28 cellular contexts compared by ENCODE assay signal in genomic region chr1:1314678-1315335, GRCh38. TPM values are rescaled to one million over a fixed set of nuclear protein-coding genes. Genes with fewer than 3 reads are reported as not detected.
DNase-seq lines count a peak whose midpoint lies in the region; ATAC-seq, FAIRE-seq and TF ChIP-seq lines count a peak whose summit lies in the region.
"Had no signal": no experiment of that assay in that cellular context is flagged by ENCODE, and none has a peak within 500 bp of the region (broad histone marks: within the 10 kb centered on the region; RNA-seq: fewer than 3 reads in every experiment).

No MANE protein-coding gene starts in this region.

- no peak for ATAC-seq in K562
- no peak for ATAC-seq in HG03139 (IDR thresholded peaks at IDR 0.05; ENCODE audit: unreplicated experiment)
- ATAC-seq: activated T-cell treated with anti-CD3 and anti-CD28 coated beads, Interleukin-2, amount 50 U/mL, for 72 hours; body of pancreas; foreskin keratinocyte; lower lobe of right lung; naive thymus-derived CD8-positive, alpha-beta T cell; psoas muscle had no signal

- peaks cover 11% of the 10 kb centered on the region for H3K4me1 ChIP-seq in HUES64 (ENCODE audit: insufficient read depth, low read length)
- H3K4me1 ChIP-seq in K562 (replicated peaks in 1 of 2; ENCODE audit: control insufficient read depth in 2 of 2, insufficient read depth in 2 of 2, low read length in 2 of 2), result peaks cover 31 to 88% of the 10 kb centered on the region in 2 experiments
- peaks cover 18% of the 10 kb centered on the region for H3K4me1 ChIP-seq in SJCRH30

- H3K4me3 Mint-ChIP-seq in nephron progenitor cell, result no peak overlapping the region
- no peak overlapping the region for H3K4me3 Mint-ChIP-seq in Calu3 (ENCODE audit: low read depth, unreplicated experiment)
- H3K4me3 Mint-ChIP-seq: activated T-cell treated with anti-CD3 and anti-CD28 coated beads, Interleukin-2, amount 50 U/mL, for 72 hours; CD8-positive, alpha-beta memory T cell; naive thymus-derived CD8-positive, alpha-beta T cell; type B pancreatic cell had no signal

- in situ Hi-C loops in K562 (cut with MboI), result no loop called here

- H3K9me3 ChIP-seq in HUES64 (ENCODE audit: insufficient read depth, low read depth, low read length), result no peaks in the 10 kb centered on the region
- no peaks in the 10 kb centered on the region for H3K9me3 ChIP-seq in K562 (replicated peaks; ENCODE audit: control insufficient read depth, insufficient read depth, low read depth, low read length)
- H3K9me3 ChIP-seq in SJCRH30 (replicated peaks), result no peaks in the 10 kb centered on the region
- H3K9me3 ChIP-seq: adrenal gland, body of pancreas, esophagus squamous epithelium, lower lobe of right lung, psoas muscle had no signal

- H3K9me1 ChIP-seq in K562 (ENCODE audit: control insufficient read depth, insufficient read depth, low read length), result peaks cover 6% of the 10 kb centered on the region

- H3K27ac ChIP-seq in HUES64 (ENCODE audit: low read depth, low read length) (peak overlapping the region; percentile 86), K562 (ENCODE audit: extremely low read depth, low read depth, low read length) (peak overlapping the region; percentile 64), SJCRH30 (no peak overlapping the region)
- H3K27ac ChIP-seq: adrenal gland, body of pancreas, foreskin keratinocyte, lower lobe of right lung, psoas muscle had no signal

- POLR2A ChIA-PET in K562 (lab: Yijun Ruan, JAX), result interaction anchor here (0.6 to 1.4 kb wide), 6 partner anchors 9 to 217 kb away, joined by 3 to 7 read pairs (median 3); no protein-coding TSS in a partner anchor

- TF ChIP-seq CTCF in K562 (IDR thresholded peaks at IDR 0.05 in 2 of 3, conservative IDR thresholded peaks at IDR 0.05 in 1 of 3; ENCODE audit: insufficient read depth in 2 of 3, low read depth in 1 of 3, low read length in 3 of 3) (no peak), nephron progenitor cell (IDR thresholded peaks at IDR 0.05) (no peak), Calu3 (IDR thresholded peaks at IDR 0.05; ENCODE audit: unreplicated experiment) (no peak)

- peaks cover 22% of the 10 kb centered on the region for H4K20me1 ChIP-seq in K562 (replicated peaks; ENCODE audit: control insufficient read depth, insufficient read depth, low read length)

- H3K36me3 Mint-ChIP-seq in nephron progenitor cell (ENCODE audit: low read depth), result peaks cover 26% of the 10 kb centered on the region
- peaks cover 79% of the 10 kb centered on the region for H3K36me3 Mint-ChIP-seq in Calu3 (ENCODE audit: insufficient read depth, unreplicated experiment)

- 95% methylated on average over 23 of the region's 23 CpGs for WGBS in HUES64
- WGBS in K562 (ENCODE audit: insufficient coverage, low coverage, missing lambda C conversion rate), result 91% methylated on average over 20 of the region's 23 CpGs

- TF ChIP-seq EP300 in K562 (IDR thresholded peaks at IDR 0.05; ENCODE audit: low read length), result no peak

- H3K9ac ChIP-seq in HUES64 (ENCODE audit: low read depth, low read length) (peak overlapping the region; percentile 73), K562 (ENCODE audit: insufficient read depth in 1 of 2, low read depth in 2 of 2, low read length in 2 of 2) (peak overlapping the region; percentile 13 to 84; a peak in 2 of 4 replicates)

- no peak overlapping the region for H2AFZ ChIP-seq in K562 (ENCODE audit: low read depth, low read length)

- DNase-seq in GM12891 (ENCODE audit: insufficient read length, low spot score) (no peak), K562 (ENCODE audit: extremely low read depth in 1 of 4, low spot score in 3 of 4) (no peak), nephron progenitor cell (no peak), Calu3 (no peak), H7 (no peak), SJCRH30 (no peak)
- DNase-seq: activated naive CD4-positive, alpha-beta T cell treated with Interleukin-2 at 50 U/mL for 16 hours; activated T-cell treated with anti-CD3 and anti-CD28 coated beads, Interleukin-2, amount 50 U/mL, for 72 hours; adrenal gland; body of pancreas; CD8-positive, alpha-beta memory T cell; dermis blood vessel endothelial cell; DMS153; esophagus squamous epithelium; foreskin keratinocyte; lower lobe of right lung; naive thymus-derived CD8-positive, alpha-beta T cell; NCI-H146; psoas muscle; RPMI8226; stimulated activated CD4-positive, alpha-beta T cell treated with anti-CD3 and anti-CD28 coated beads, Interleukin-4, amount 100 ng/mL, for 1 hour; substantia nigra had no signal

- H3K79me2 ChIP-seq in K562 (ENCODE audit: control insufficient read depth, insufficient read depth, low read length), result peaks cover 36% of the 10 kb centered on the region

- H3K4me1 Mint-ChIP-seq in nephron progenitor cell (peaks cover 38% of the 10 kb centered on the region), Calu3 (ENCODE audit: low read depth, unreplicated experiment) (peaks cover 8% of the 10 kb centered on the region)

- CTCF ChIA-PET in K562 (lab: Yijun Ruan, JAX; ENCODE audit: low intra/inter-chr PET ratio) (no interaction called here), Calu3 (lab: Charles Lee) (no interaction called here)

- TF ChIP-seq POLR2A in GM12891 (IDR thresholded peaks at IDR 0.05; ENCODE audit: low read depth, low read length), result no peak
- peak; percentile 62 for TF ChIP-seq POLR2A in K562 (conservative IDR thresholded peaks at IDR 0.05)

- peak overlapping the region; percentile 82 for H3K27ac Mint-ChIP-seq in nephron progenitor cell
- H3K27ac Mint-ChIP-seq in Calu3 (ENCODE audit: unreplicated experiment), result no peak overlapping the region
- H3K27ac Mint-ChIP-seq: activated T-cell treated with anti-CD3 and anti-CD28 coated beads, Interleukin-2, amount 50 U/mL, for 72 hours; type B pancreatic cell had no signal

- no peak overlapping the region; the same call in 1 of the 2 replicates for H3K4me2 ChIP-seq in K562 (ENCODE audit: insufficient read depth, low read length)

- peaks cover 6% of the 10 kb centered on the region for H3K27me3 Mint-ChIP-seq in nephron progenitor cell (ENCODE audit: low read depth, poor library complexity)
- no peaks in the 10 kb centered on the region for H3K27me3 Mint-ChIP-seq in Calu3 (ENCODE audit: unreplicated experiment)
- H3K27me3 Mint-ChIP-seq: CD8-positive, alpha-beta memory T cell; naive thymus-derived CD8-positive, alpha-beta T cell; type B pancreatic cell had no signal

- no peak for TF ChIP-seq RAD21 in K562 (CRISPR knock-in tag; conservative IDR thresholded peaks at IDR 0.05 in 1 of 2, IDR thresholded peaks at IDR 0.05 in 1 of 2)

- H3K36me3 ChIP-seq in HUES64 (ENCODE audit: insufficient read depth, low read length) (peaks cover 73% of the 10 kb centered on the region), K562 (ENCODE audit: control insufficient read depth, insufficient read depth, low read length) (peaks cover 89% of the 10 kb centered on the region), H7 (replicated peaks; ENCODE audit: control insufficient read depth, insufficient read depth, low read length) (peaks cover 24% of the 10 kb centered on the region), SJCRH30 (peaks cover 80% of the 10 kb centered on the region)

- H3K27me3 ChIP-seq in HUES64 (ENCODE audit: insufficient read depth, low read length) (no peaks in the 10 kb centered on the region), K562 (ENCODE audit: control insufficient read depth in 2 of 2, insufficient read depth in 2 of 2, low read length in 2 of 2) (no peaks in the 10 kb centered on the region), H7 (ENCODE audit: control insufficient read depth, insufficient read depth, low read length) (no peaks in the 10 kb centered on the region), SJCRH30 (no peaks in the 10 kb centered on the region)
- H3K27me3 ChIP-seq: adrenal gland, body of pancreas, esophagus squamous epithelium, foreskin keratinocyte had no signal

- no peaks in the 10 kb centered on the region for H3K9me3 Mint-ChIP-seq in nephron progenitor cell
- no peaks in the 10 kb centered on the region for H3K9me3 Mint-ChIP-seq in Calu3 (ENCODE audit: low read depth, unreplicated experiment)
- H3K9me3 Mint-ChIP-seq: activated T-cell treated with anti-CD3 and anti-CD28 coated beads, Interleukin-2, amount 50 U/mL, for 72 hours; CD8-positive, alpha-beta memory T cell; naive thymus-derived CD8-positive, alpha-beta T cell; type B pancreatic cell had no signal

- intact Hi-C loops in K562 (cut with micrococcal nuclease), result no loop called here
- intact Hi-C loops in Calu3 (cut with micrococcal nuclease; ENCODE audit: unreplicated experiment), result no loop called here

- FAIRE-seq in GM12891 (lab: Jason Lieb, UNC) (no peak), K562 (lab: Jason Lieb, UNC) (no peak)
- FAIRE-seq: endometrium, GM12892 had no signal

- BruUV-seq in K562 (replicated peaks; lab: Mats Ljungman, UMichigan) (no TSS peak), Calu3 (replicated peaks; lab: Mats Ljungman, UMichigan) (no TSS peak)

- 0 out of 2 replicates have a peak overlapping the region, but pooled peaks have one; percentile 23 for H3K4me3 ChIP-seq in HUES64 (ENCODE audit: low read length)
- no peak overlapping the region for H3K4me3 ChIP-seq in K562
- no peak overlapping the region for H3K4me3 ChIP-seq in H7 (ENCODE audit: insufficient read depth, low read depth, low read length)
- no peak overlapping the region for H3K4me3 ChIP-seq in SJCRH30
- H3K4me3 ChIP-seq: adrenal gland, body of pancreas, esophagus squamous epithelium, lower lobe of right lung, psoas muscle had no signal

RNA-seq across cellular contexts. Expression of gene PUSL1, which starts 6.4 kb away (rescaled TPM):
- polyA plus RNA-seq in GM12891 (2012; ENCODE audit: low read depth, missing spikeins), result 10.1 TPM
- 26.3 TPM for polyA plus RNA-seq in HUES64 (2013, experiment 1 of 2)
- polyA plus RNA-seq in HUES64 (2013, experiment 2 of 2), result 26.3 TPM
- 13.3 and 63.1 TPM in 2 replicates for total RNA-seq in K562 (2011; cell fraction: chromatin; rRNA removed; ENCODE audit: low replicate concordance)
- 74.5 and 90.1 TPM in 2 replicates for total RNA-seq in K562 (2011; cell fraction: nucleolus; rRNA removed)
- 23.2 and 31.2 TPM in 2 replicates for total RNA-seq in K562 (2011; cell fraction: nucleoplasm; rRNA removed)
- 86.9 and 103 TPM in 2 replicates for total RNA-seq in K562 (2014; rRNA removed)
- 5.6 and 7.0 TPM in 2 replicates for total RNA-seq in K562 (2014; rRNA removed; fragmentation: Illumina TruSeq; extraction: Trizol)
- total RNA-seq in K562 (2015; rRNA removed; fragmentation: Illumina TruSeq; extraction: Trizol), result 29.7 and 31.4 TPM in 2 replicates
- total RNA-seq in K562 (2021), result 80.1 and 83.0 TPM in 2 replicates
- polyA plus RNA-seq in K562 (2011; rRNA removed), result 13.6 and 22.4 TPM in 2 replicates
- polyA plus RNA-seq in K562 (2011; cell fraction: cytosol; rRNA removed), result 29.8 and 137 TPM in 2 replicates
- polyA plus RNA-seq in K562 (2011; cell fraction: nucleus; rRNA removed), result 41.7 and 71.9 TPM in 2 replicates
- polyA plus RNA-seq in K562 (2012), result 35.1 and 53.3 TPM in 2 replicates
- 10.5 and 25.1 TPM in 2 replicates for polyA plus RNA-seq in K562 (2014; fragmentation: Illumina TruSeq; extraction: Trizol)
- polyA plus RNA-seq in K562 (2014; fragmentation: Nextera tagmentation; extraction: Ambion mirVana), result 1 to 10 TPM in 1 of 2 experiments, under 1 TPM in 1; 0.62 to 1.7 TPM
- 68.5 and 76.0 TPM in 2 replicates for polyA plus RNA-seq in K562 (2014; rRNA removed)
- 3.5 and 5.7 TPM in 2 replicates for polyA minus RNA-seq in K562 (2011; rRNA and poly(A)+ RNA removed)
- 22.0 and 25.8 TPM in 2 replicates for polyA minus RNA-seq in K562 (2011; cell fraction: cytosol; rRNA and poly(A)+ RNA removed)
- polyA minus RNA-seq in K562 (2011; cell fraction: nucleus; rRNA and poly(A)+ RNA removed), result 33.5 and 38.2 TPM in 2 replicates
- 22.7 and 24.7 TPM in 2 replicates for total RNA-seq in Calu3 (2022)
- total RNA-seq in H7 (2014; rRNA removed; shearing (Covaris generic)), result 93.5 and 98.6 TPM in 2 replicates
- total RNA-seq in SJCRH30 (2014; rRNA removed; shearing (Covaris generic)), result 23.9 and 25.3 TPM in 2 replicates

RNA-seq across cellular contexts. Expression of gene ACAP3, which starts 7.1 kb away (rescaled TPM):
- polyA plus RNA-seq in GM12891 (2012; ENCODE audit: low read depth, missing spikeins), result 16.1 TPM
- 16.2 TPM for polyA plus RNA-seq in HUES64 (2013, experiment 1 of 2)
- polyA plus RNA-seq in HUES64 (2013, experiment 2 of 2), result 18.1 TPM
- total RNA-seq in K562 (2011; cell fraction: chromatin; rRNA removed; ENCODE audit: low replicate concordance), result 140 and 407 TPM in 2 replicates
- 278 and 333 TPM in 2 replicates for total RNA-seq in K562 (2011; cell fraction: nucleolus; rRNA removed)
- 136 and 156 TPM in 2 replicates for total RNA-seq in K562 (2011; cell fraction: nucleoplasm; rRNA removed)
- 29.6 and 33.3 TPM in 2 replicates for total RNA-seq in K562 (2014; rRNA removed)
- total RNA-seq in K562 (2014; rRNA removed; fragmentation: Illumina TruSeq; extraction: Trizol), result 1.9 and 3.5 TPM in 2 replicates
- 14.0 and 15.2 TPM in 2 replicates for total RNA-seq in K562 (2015; rRNA removed; fragmentation: Illumina TruSeq; extraction: Trizol)
- total RNA-seq in K562 (2021), result 44.1 and 49.0 TPM in 2 replicates
- 12.0 and 27.1 TPM in 2 replicates for polyA plus RNA-seq in K562 (2011; rRNA removed)
- polyA plus RNA-seq in K562 (2011; cell fraction: cytosol; rRNA removed), result 8.5 and 20.8 TPM in 2 replicates
- polyA plus RNA-seq in K562 (2011; cell fraction: nucleus; rRNA removed), result 346 and 462 TPM in 2 replicates
- 38.9 and 49.6 TPM in 2 replicates for polyA plus RNA-seq in K562 (2012)
- polyA plus RNA-seq in K562 (2014; fragmentation: Illumina TruSeq; extraction: Trizol), result 7.2 and 11.8 TPM in 2 replicates
- polyA plus RNA-seq in K562 (2014; fragmentation: Nextera tagmentation; extraction: Ambion mirVana), result under 1 TPM; 0.01 to 0.06 TPM
- 43.8 and 44.8 TPM in 2 replicates for polyA plus RNA-seq in K562 (2014; rRNA removed)
- polyA minus RNA-seq in K562 (2011; rRNA and poly(A)+ RNA removed), result 6.3 and 10.7 TPM in 2 replicates
- polyA minus RNA-seq in K562 (2011; cell fraction: cytosol; rRNA and poly(A)+ RNA removed), result 13.7 and 15.3 TPM in 2 replicates
- polyA minus RNA-seq in K562 (2011; cell fraction: nucleus; rRNA and poly(A)+ RNA removed), result 42.4 and 46.1 TPM in 2 replicates
- total RNA-seq in Calu3 (2022), result 41.1 and 48.3 TPM in 2 replicates
- total RNA-seq in H7 (2014; rRNA removed; shearing (Covaris generic)), result 55.7 and 55.9 TPM in 2 replicates
- total RNA-seq in SJCRH30 (2014; rRNA removed; shearing (Covaris generic)), result 18.7 and 27.4 TPM in 2 replicates

RNA-seq across cellular contexts. Expression of gene INTS11, which starts 9.7 kb away (rescaled TPM):
- 53.4 TPM for polyA plus RNA-seq in GM12891 (2012; ENCODE audit: low read depth, missing spikeins)
- 74.1 TPM for polyA plus RNA-seq in HUES64 (2013, experiment 1 of 2)
- polyA plus RNA-seq in HUES64 (2013, experiment 2 of 2), result 76.3 TPM
- total RNA-seq in K562 (2011; cell fraction: chromatin; rRNA removed; ENCODE audit: low replicate concordance), result 317 and 866 TPM in 2 replicates
- total RNA-seq in K562 (2011; cell fraction: nucleolus; rRNA removed), result 565 and 578 TPM in 2 replicates
- total RNA-seq in K562 (2011; cell fraction: nucleoplasm; rRNA removed), result 402 and 440 TPM in 2 replicates
- total RNA-seq in K562 (2014; rRNA removed), result 151 and 179 TPM in 2 replicates
- 62.1 and 77.4 TPM in 2 replicates for total RNA-seq in K562 (2014; rRNA removed; fragmentation: Illumina TruSeq; extraction: Trizol)
- 85.4 and 88.8 TPM in 2 replicates for total RNA-seq in K562 (2015; rRNA removed; fragmentation: Illumina TruSeq; extraction: Trizol)
- total RNA-seq in K562 (2021), result 153 and 164 TPM in 2 replicates
- 110 and 164 TPM in 2 replicates for polyA plus RNA-seq in K562 (2011; rRNA removed)
- 195 and 300 TPM in 2 replicates for polyA plus RNA-seq in K562 (2011; cell fraction: cytosol; rRNA removed)
- polyA plus RNA-seq in K562 (2011; cell fraction: nucleus; rRNA removed), result 663 and 798 TPM in 2 replicates
- 151 and 204 TPM in 2 replicates for polyA plus RNA-seq in K562 (2012)
- 143 and 151 TPM in 2 replicates for polyA plus RNA-seq in K562 (2014; fragmentation: Illumina TruSeq; extraction: Trizol)
- 10 to 100 TPM in 1 of 2 experiments, 1 to 10 TPM in 1; 3.6 to 11.8 TPM for polyA plus RNA-seq in K562 (2014; fragmentation: Nextera tagmentation; extraction: Ambion mirVana)
- polyA plus RNA-seq in K562 (2014; rRNA removed), result 183 TPM in 2 replicates
- polyA minus RNA-seq in K562 (2011; rRNA and poly(A)+ RNA removed), result 68.4 and 103 TPM in 2 replicates
- polyA minus RNA-seq in K562 (2011; cell fraction: cytosol; rRNA and poly(A)+ RNA removed), result 79.6 and 101 TPM in 2 replicates
- 108 and 123 TPM in 2 replicates for polyA minus RNA-seq in K562 (2011; cell fraction: nucleus; rRNA and poly(A)+ RNA removed)
- total RNA-seq in Calu3 (2022), result 110 and 117 TPM in 2 replicates
- 169 and 189 TPM in 2 replicates for total RNA-seq in H7 (2014; rRNA removed; shearing (Covaris generic))
- total RNA-seq in SJCRH30 (2014; rRNA removed; shearing (Covaris generic)), result 66.0 and 78.7 TPM in 2 replicates

RNA-seq across cellular contexts. Expression of gene CPTP, which starts 9.8 kb away (rescaled TPM):
- 11.6 TPM for polyA plus RNA-seq in GM12891 (2012; ENCODE audit: low read depth, missing spikeins)
- polyA plus RNA-seq in HUES64 (2013, experiment 1 of 2), result 10.1 TPM
- 10.2 TPM for polyA plus RNA-seq in HUES64 (2013, experiment 2 of 2)
- 3.4 and 22.1 TPM in 2 replicates for total RNA-seq in K562 (2011; cell fraction: chromatin; rRNA removed; ENCODE audit: low replicate concordance)
- total RNA-seq in K562 (2011; cell fraction: nucleolus; rRNA removed), result 31.8 and 32.0 TPM in 2 replicates
- total RNA-seq in K562 (2011; cell fraction: nucleoplasm; rRNA removed), result 11.2 and 13.9 TPM in 2 replicates
- total RNA-seq in K562 (2014; rRNA removed) (21.6 and 33.4 TPM in 2 replicates), K562 (2014; rRNA removed; fragmentation: Illumina TruSeq; extraction: Trizol) (3.0 and 3.5 TPM in 2 replicates), K562 (2015; rRNA removed; fragmentation: Illumina TruSeq; extraction: Trizol) (8.4 and 10.1 TPM in 2 replicates), K562 (2021) (25.4 and 25.8 TPM in 2 replicates), Calu3 (2022) (20.1 and 23.7 TPM in 2 replicates)
- polyA plus RNA-seq in K562 (2011; rRNA removed) (3.5 and 5.7 TPM in 2 replicates), K562 (2014; fragmentation: Illumina TruSeq; extraction: Trizol) (2.7 and 9.1 TPM in 2 replicates), K562 (2014; fragmentation: Nextera tagmentation; extraction: Ambion mirVana) (under 1 TPM; 0.11 to 0.20 TPM), K562 (2014; rRNA removed) (12.4 and 12.9 TPM in 2 replicates)
- polyA plus RNA-seq in K562 (2011; cell fraction: cytosol; rRNA removed), result 7.2 and 32.1 TPM in 2 replicates
- polyA plus RNA-seq in K562 (2011; cell fraction: nucleus; rRNA removed), result 5.6 and 10.3 TPM in 2 replicates
- polyA plus RNA-seq in K562 (2012), result 14.5 and 17.3 TPM in 2 replicates
- 2.1 and 2.4 TPM in 2 replicates for polyA minus RNA-seq in K562 (2011; rRNA and poly(A)+ RNA removed)
- 9.2 and 12.1 TPM in 2 replicates for polyA minus RNA-seq in K562 (2011; cell fraction: cytosol; rRNA and poly(A)+ RNA removed)
- polyA minus RNA-seq in K562 (2011; cell fraction: nucleus; rRNA and poly(A)+ RNA removed), result 14.0 and 17.8 TPM in 2 replicates
- total RNA-seq in H7 (2014; rRNA removed; shearing (Covaris generic)), result 25.0 and 27.7 TPM in 2 replicates
- 22.1 and 22.3 TPM in 2 replicates for total RNA-seq in SJCRH30 (2014; rRNA removed; shearing (Covaris generic))

RNA-seq across cellular contexts. Expression of gene TAS1R3, which starts 16.3 kb away (rescaled TPM):
- 0.50 TPM for polyA plus RNA-seq in GM12891 (2012; ENCODE audit: low read depth, missing spikeins)
- 0.10 TPM for polyA plus RNA-seq in HUES64 (2013, experiment 1 of 2)
- polyA plus RNA-seq in HUES64 (2013, experiment 2 of 2), result 0.13 TPM
- total RNA-seq in K562 (2011; cell fraction: chromatin; rRNA removed; ENCODE audit: low replicate concordance), result 0.19 and 0.58 TPM in 2 replicates
- total RNA-seq in K562 (2011; cell fraction: nucleolus; rRNA removed), result 0.53 and 0.67 TPM in 2 replicates
- 0.15 and 0.23 TPM in 2 replicates for total RNA-seq in K562 (2011; cell fraction: nucleoplasm; rRNA removed)
- total RNA-seq in K562 (2014; rRNA removed) (0.12 TPM in 1 of 2 replicates, not detected in the other), K562 (2014; rRNA removed; fragmentation: Illumina TruSeq; extraction: Trizol) (not detected in 2 replicates), K562 (2015; rRNA removed; fragmentation: Illumina TruSeq; extraction: Trizol) (0.04 TPM in 1 of 2 replicates, not detected in the other), K562 (2021) (0.07 and 0.09 TPM in 2 replicates), Calu3 (2022) (0.24 and 0.42 TPM in 2 replicates)
- polyA plus RNA-seq in K562 (2011; rRNA removed) (0.05 TPM in 1 of 2 replicates, not detected in the other), K562 (2014; fragmentation: Illumina TruSeq; extraction: Trizol) (not detected in 2 replicates), K562 (2014; fragmentation: Nextera tagmentation; extraction: Ambion mirVana) (not detected), K562 (2014; rRNA removed) (0.03 and 0.13 TPM in 2 replicates)
- polyA plus RNA-seq in K562 (2011; cell fraction: cytosol; rRNA removed), result 0.03 and 0.06 TPM in 2 replicates
- 0.25 and 0.31 TPM in 2 replicates for polyA plus RNA-seq in K562 (2011; cell fraction: nucleus; rRNA removed)
- polyA plus RNA-seq in K562 (2012), result 0.26 and 0.37 TPM in 2 replicates
- polyA minus RNA-seq in K562 (2011; rRNA and poly(A)+ RNA removed), result not detected in 2 replicates
- polyA minus RNA-seq in K562 (2011; cell fraction: cytosol; rRNA and poly(A)+ RNA removed), result not detected in 2 replicates
- 0.13 and 0.22 TPM in 2 replicates for polyA minus RNA-seq in K562 (2011; cell fraction: nucleus; rRNA and poly(A)+ RNA removed)
- total RNA-seq in H7 (2014; rRNA removed; shearing (Covaris generic)), result 0.14 TPM in 1 of 2 replicates, not detected in the other
- 0.15 and 0.47 TPM in 2 replicates for total RNA-seq in SJCRH30 (2014; rRNA removed; shearing (Covaris generic))
- total RNA-seq: SK-MEL-5 had no signal
